9 cellular contexts compared by ENCODE assay signal in genomic region chr17:77145209-77145608, GRCh38. TPM values are rescaled to one million over a fixed set of nuclear protein-coding genes. Genes with fewer than 3 reads are reported as not detected.
DNase-seq lines count a peak whose midpoint lies in the region; ATAC-seq and TF ChIP-seq lines count a peak whose summit lies in the region.
"Had no signal": no experiment of that assay in that cellular context is flagged by ENCODE, and none has a peak within 500 bp of the region (broad histone marks: within the 10 kb centered on the region; RNA-seq: fewer than 3 reads in every experiment).

No MANE protein-coding gene starts in this region.

- peaks cover 2% of the 10 kb centered on the region; the same call in 1 of the 2 replicates for H3K27me3 Mint-ChIP-seq in HFFc6 (ENCODE audit: insufficient read depth)
- no peaks in the 10 kb centered on the region; the same call in 1 of the 2 replicates for H3K27me3 Mint-ChIP-seq in WTC11 (ENCODE audit: low read depth)
- peaks cover 4% of the 10 kb centered on the region for H3K27me3 Mint-ChIP-seq in glutamatergic neuron (ENCODE audit: unreplicated experiment)

- CTCF ChIA-PET in WTC11 (lab: Charles Lee), result interaction anchor here (0.8 to 2.1 kb wide), 5 partner anchors 15 to 69 kb away, joined by 3 to 9 read pairs (median 3); no protein-coding TSS in a partner anchor

- peaks cover 76% of the 10 kb centered on the region for H3K4me1 Mint-ChIP-seq in HFFc6 (ENCODE audit: low read depth)
- H3K4me1 Mint-ChIP-seq in WTC11, result peaks cover 51% of the 10 kb centered on the region
- peaks cover 31% of the 10 kb centered on the region for H3K4me1 Mint-ChIP-seq in glutamatergic neuron (ENCODE audit: low read depth, unreplicated experiment)
- H3K4me1 Mint-ChIP-seq in stimulated activated effector memory CD8-positive, alpha-beta T cell treated with anti-CD3 and anti-CD28 coated beads, Interleukin-12 subunit alpha, Interleukin-12 subunit beta, amount 100 ng/mL, for 72 hours, result peaks cover 64% of the 10 kb centered on the region

- DNase-seq in HFFc6 (no peak), WTC11 (ENCODE audit: low spot score) (no peak), glutamatergic neuron (no peak), T-helper 9 cell (no peak), epidermal melanocyte (ENCODE audit: insufficient read length, low spot score) (no peak)
- no peak for DNase-seq in stimulated activated effector memory CD8-positive, alpha-beta T cell treated with anti-CD3 and anti-CD28 coated beads, Interleukin-12 subunit alpha, Interleukin-12 subunit beta, amount 100 ng/mL, for 72 hours (ENCODE audit: low spot score in 2 of 2)
- no peak for DNase-seq in stimulated activated naive CD4-positive, alpha-beta T cell treated with Interleukin-2 at 50 U/mL for 16 hours (lab: John Stamatoyannopoulos, UW)
- DNase-seq: effector CD8-positive, alpha-beta T cell had no signal

- H3K9me3 Mint-ChIP-seq in HFFc6 (no peaks in the 10 kb centered on the region), WTC11 (no peaks in the 10 kb centered on the region), glutamatergic neuron (ENCODE audit: unreplicated experiment) (peaks cover 7% of the 10 kb centered on the region)
- no peaks in the 10 kb centered on the region for H3K9me3 Mint-ChIP-seq in stimulated activated effector memory CD8-positive, alpha-beta T cell treated with anti-CD3 and anti-CD28 coated beads, Interleukin-12 subunit alpha, Interleukin-12 subunit beta, amount 100 ng/mL, for 72 hours

- peak overlapping the region; percentile 66 for H3K4me3 Mint-ChIP-seq in HFFc6
- no peak overlapping the region for H3K4me3 Mint-ChIP-seq in WTC11
- no peak overlapping the region for H3K4me3 Mint-ChIP-seq in glutamatergic neuron (ENCODE audit: unreplicated experiment)
- peak overlapping the region; percentile 53 for H3K4me3 Mint-ChIP-seq in stimulated activated effector memory CD8-positive, alpha-beta T cell treated with anti-CD3 and anti-CD28 coated beads, Interleukin-12 subunit alpha, Interleukin-12 subunit beta, amount 100 ng/mL, for 72 hours

- peaks cover 52% of the 10 kb centered on the region for H3K36me3 Mint-ChIP-seq in HFFc6 (ENCODE audit: low read depth)
- H3K36me3 Mint-ChIP-seq in WTC11, result peaks cover 17% of the 10 kb centered on the region
- peaks cover 5% of the 10 kb centered on the region for H3K36me3 Mint-ChIP-seq in glutamatergic neuron (ENCODE audit: unreplicated experiment)
- H3K36me3 Mint-ChIP-seq in stimulated activated effector memory CD8-positive, alpha-beta T cell treated with anti-CD3 and anti-CD28 coated beads, Interleukin-12 subunit alpha, Interleukin-12 subunit beta, amount 100 ng/mL, for 72 hours, result peaks cover 94% of the 10 kb centered on the region

- ATAC-seq in WTC11, result no peak
- ATAC-seq in stimulated activated effector memory CD8-positive, alpha-beta T cell treated with anti-CD3 and anti-CD28 coated beads, Interleukin-12 subunit alpha, Interleukin-12 subunit beta, amount 100 ng/mL, for 72 hours, result no peak
- no peak for ATAC-seq in GM19035 (IDR thresholded peaks at IDR 0.05; ENCODE audit: unreplicated experiment)

- TF ChIP-seq CTCF in HFFc6 (IDR thresholded peaks at IDR 0.05), result no peak
- TF ChIP-seq CTCF in WTC11 (IDR thresholded peaks at IDR 0.05), result no peak
- no peak for TF ChIP-seq CTCF in glutamatergic neuron (IDR thresholded peaks at IDR 0.05; ENCODE audit: partially characterized antibody, unreplicated experiment)

- POLR2A ChIA-PET in WTC11 (lab: Charles Lee), result no interaction called here

- peak overlapping the region; percentile 89 for H3K27ac Mint-ChIP-seq in HFFc6
- H3K27ac Mint-ChIP-seq in WTC11, result peak overlapping the region; percentile 10
- peak overlapping the region; percentile 2 for H3K27ac Mint-ChIP-seq in glutamatergic neuron (ENCODE audit: unreplicated experiment)
- peak overlapping the region; percentile 80 for H3K27ac Mint-ChIP-seq in stimulated activated effector memory CD8-positive, alpha-beta T cell treated with anti-CD3 and anti-CD28 coated beads, Interleukin-12 subunit alpha, Interleukin-12 subunit beta, amount 100 ng/mL, for 72 hours

TF ChIP-seq in WTC11, 78 proteins besides CTCF, POLR2A, EP300 and RAD21 (continues in another document):
- TF ChIP-seq FOXP1 (CRISPR knock-in tag; IDR thresholded peaks at IDR 0.05; ENCODE audit: borderline replicate concordance) (no peak), ZNF423 (CRISPR knock-in tag; IDR thresholded peaks at IDR 0.05) (no peak), ZBTB21 (CRISPR knock-in tag; IDR thresholded peaks at IDR 0.05; ENCODE audit: borderline replicate concordance) (no peak), JUN (CRISPR knock-in tag; IDR thresholded peaks at IDR 0.05) (no peak), ZNF532 (CRISPR knock-in tag; IDR thresholded peaks at IDR 0.05; ENCODE audit: borderline replicate concordance) (no peak), SMAD3 (CRISPR knock-in tag; IDR thresholded peaks at IDR 0.05; ENCODE audit: borderline replicate concordance) (no peak), IRF1 (CRISPR knock-in tag; IDR thresholded peaks at IDR 0.05) (no peak), STAT6 (CRISPR knock-in tag; conservative IDR thresholded peaks at IDR 0.05; ENCODE audit: low read depth) (no peak), E2F4 (CRISPR knock-in tag; IDR thresholded peaks at IDR 0.05; ENCODE audit: borderline replicate concordance, low read depth) (no peak), TP53 (CRISPR knock-in tag; IDR thresholded peaks at IDR 0.05) (no peak), RELA (CRISPR knock-in tag; IDR thresholded peaks at IDR 0.05; ENCODE audit: borderline replicate concordance) (no peak), ATF1 (CRISPR knock-in tag; IDR thresholded peaks at IDR 0.05) (no peak), NR2C2 (CRISPR knock-in tag; IDR thresholded peaks at IDR 0.05) (no peak)

RNA-seq across cellular contexts. Expression of gene SEC14L1, which starts 4.4 kb away (rescaled TPM):
- 10 to 100 TPM; 63.0 to 91.4 (median 75.0) TPM for total RNA-seq in HFFc6 (2021; fragmentation: NEBNext Ultra II Directional; extraction: Animal tissue kit (Norgen Biotek cat#: 25700))
- total RNA-seq in WTC11 (2021), result 77.2 to 82.8 TPM (median 81.0 TPM) in 3 replicates
- total RNA-seq in glutamatergic neuron (ENCODE audit: unreplicated experiment), result 104 TPM

Comparison
In these comparisons a context has a peak if more than half of its experiments do, and no peak if none do; other contexts are left out.
1. H3K27ac Mint-ChIP-seq: peak in every context shown above with its lines; median percentile 89 in HFFc6; 80 in stimulated activated effector memory CD8-positive, alpha-beta T cell treated with anti-CD3 and anti-CD28 coated beads, Interleukin-12 subunit alpha, Interleukin-12 subunit beta, amount 100 ng/mL, for 72 hours; 10 in WTC11; 2 in glutamatergic neuron.
2. H3K4me3 Mint-ChIP-seq: peak in HFFc6 (single experiment) and stimulated activated effector memory CD8-positive, alpha-beta T cell treated with anti-CD3 and anti-CD28 coated beads, Interleukin-12 subunit alpha, Interleukin-12 subunit beta, amount 100 ng/mL, for 72 hours (single experiment); none in WTC11 (single experiment) and glutamatergic neuron (single experiment).